1 cellular context compared by ENCODE assay signal in the genomic region with DNA sequence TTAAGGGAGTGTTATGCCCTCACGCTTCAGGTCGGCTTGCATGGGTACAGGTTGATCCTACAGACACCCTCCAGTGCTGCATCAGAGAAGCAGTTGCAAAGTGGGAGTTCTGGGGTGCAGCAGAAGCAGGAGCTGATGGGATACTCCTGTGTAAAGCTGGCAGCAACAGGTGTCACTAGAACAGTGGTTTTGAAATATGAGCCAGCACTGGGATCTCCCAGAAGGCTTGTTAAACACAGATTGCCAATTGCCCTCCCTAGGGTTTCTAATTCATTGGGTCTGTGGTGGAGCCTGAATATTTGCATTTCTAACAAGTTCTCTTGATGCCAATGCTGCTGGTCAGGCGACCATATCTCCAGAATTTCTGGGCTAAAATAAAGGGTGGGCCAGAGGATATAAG.
TF ChIP-seq lines count a peak whose summit lies in the region.

No MANE protein-coding gene starts in this region.

TF ChIP-seq in H1, 55 proteins besides CTCF, POLR2A, EP300 and RAD21:
- no peak for TF ChIP-seq FOSL1 (IDR thresholded peaks at IDR 0.05; ENCODE audit: insufficient read depth, low read depth, low read length)
- TF ChIP-seq RXRA (IDR thresholded peaks at IDR 0.05; ENCODE audit: insufficient read depth, low read depth, low read length) = no peak
- TF ChIP-seq ASH2L (IDR thresholded peaks at IDR 0.05; ENCODE audit: low read length) = no peak
- TF ChIP-seq POU5F1 (IDR thresholded peaks at IDR 0.05; ENCODE audit: low read depth, low read length) = no peak
- TF ChIP-seq JUN (IDR thresholded peaks at IDR 0.05; ENCODE audit: low read depth, low read length) = no peak
- TF ChIP-seq CHD2 (IDR thresholded peaks at IDR 0.05; ENCODE audit: low read length) = no peak
- no peak for TF ChIP-seq HDAC6 (IDR thresholded peaks at IDR 0.05; ENCODE audit: low read depth, low read length)
- TF ChIP-seq SIN3A (conservative IDR thresholded peaks at IDR 0.05 in 1 of 2, IDR thresholded peaks at IDR 0.05 in 1 of 2; ENCODE audit: low read depth in 1 of 2, low read length in 2 of 2) = no peak
- TF ChIP-seq TAF1 (IDR thresholded peaks at IDR 0.05; ENCODE audit: low read depth, low read length) = no peak
- no peak for TF ChIP-seq SRF (IDR thresholded peaks at IDR 0.05; ENCODE audit: low read depth, low read length)
